In genomic region chr17:1485311-1485747, GRCh38 we compare ENCODE assay signal across 8 cellular contexts.
DNase-seq lines count a peak whose midpoint lies in the region; ATAC-seq and TF ChIP-seq lines count a peak whose summit lies in the region.

No MANE protein-coding gene starts in this region.

- H3K9me3 ChIP-seq in adipocyte (ENCODE audit: control insufficient read depth, low read length) = no peaks in the 10 kb centered on the region

- no peak for TF ChIP-seq CTCF in LNCaP clone FGC (IDR thresholded peaks at IDR 0.05; ENCODE audit: control insufficient read depth, extremely low read depth, insufficient read depth)

- peak overlapping the region; percentile 88 for H3K9ac ChIP-seq in adipocyte (ENCODE audit: low read length)

- no peaks in the 10 kb centered on the region for H3K27me3 ChIP-seq in ACC112 (ENCODE audit: insufficient read depth, low read length)
- H3K27me3 ChIP-seq in adipocyte (replicated peaks; ENCODE audit: control insufficient read depth, insufficient read depth, low read length) = no peaks in the 10 kb centered on the region

- peak overlapping the region; percentile 98 for H3K4me3 ChIP-seq in ACC112 (ENCODE audit: low read depth, low read length)
- peak overlapping the region; percentile 59 for H3K4me3 ChIP-seq in LNCaP clone FGC (ENCODE audit: low read depth, low read length)
- peak overlapping the region; percentile 82 for H3K4me3 ChIP-seq in adipocyte (ENCODE audit: low read length)

- DNase-seq in GM19238 (ENCODE audit: insufficient read length, low spot score) (peak; percentile 56), LNCaP clone FGC (ENCODE audit: low read depth) (no peak), adipocyte (ENCODE audit: low read depth) (peak; percentile 67), iPS-NIHi11 (ENCODE audit: low spot score) (peak; percentile 72), NCI-H1436 treated with DMSO at 0.1 percent for 48 hours (lab: John Stamatoyannopoulos, UW) (no peak), COLO829 (ENCODE audit: low spot score) (no peak)
- DNase-seq in stimulated activated naive CD8-positive, alpha-beta T cell treated with anti-CD3 and anti-CD28 coated beads, Interleukin-15, Interleukin-2, amounts not matched to agents 100 U/mL and 50 U/mL, for 24 hours = peak; percentile 57

- H3K4me1 ChIP-seq in ACC112 (ENCODE audit: control insufficient read depth, insufficient read depth, low read length, unreplicated experiment) (peaks cover 15% of the 10 kb centered on the region), adipocyte (ENCODE audit: control insufficient read depth, insufficient read depth, low read length) (peaks cover 54% of the 10 kb centered on the region)

- H3K36me3 ChIP-seq in ACC112 (ENCODE audit: insufficient read depth, low read length) = peaks cover 4% of the 10 kb centered on the region; the same call in 1 of the 2 replicates
- peaks cover 28% of the 10 kb centered on the region for H3K36me3 ChIP-seq in adipocyte (ENCODE audit: control insufficient read depth, insufficient read depth, low read length, severe bottlenecking)

- ATAC-seq in stimulated activated naive CD8-positive, alpha-beta T cell treated with anti-CD3 and anti-CD28 coated beads, Interleukin-15, Interleukin-2, amounts not matched to agents 100 U/mL and 50 U/mL, for 24 hours = no peak

- H3K79me2 ChIP-seq in ACC112 (ENCODE audit: control insufficient read depth, insufficient read depth, low read length, unreplicated experiment) = peaks cover 28% of the 10 kb centered on the region

- peak overlapping the region; percentile 50 for H2AFZ ChIP-seq in ACC112 (ENCODE audit: low read length, unreplicated experiment)

- peak overlapping the region; percentile 80 for H3K27ac ChIP-seq in ACC112 (ENCODE audit: low read depth, low read length)

Comparison
In these comparisons a context has a peak if more than half of its experiments do, and no peak if none do; other contexts are left out.
1. DNase-seq: peak in GM19238 (single experiment), adipocyte (single experiment), iPS-NIHi11 (single experiment) and stimulated activated naive CD8-positive, alpha-beta T cell treated with anti-CD3 and anti-CD28 coated beads, Interleukin-15, Interleukin-2, amounts not matched to agents 100 U/mL and 50 U/mL, for 24 hours (single experiment); none in LNCaP clone FGC (single experiment), NCI-H1436 treated with DMSO at 0.1 percent for 48 hours (single experiment) and COLO829 (single experiment).
2. Peak in every context shown above with its lines, with median percentiles within 50 percentile points of each other: H3K4me3 ChIP-seq.